ENCODE assay signal across 8 cellular contexts in the genomic region with DNA sequence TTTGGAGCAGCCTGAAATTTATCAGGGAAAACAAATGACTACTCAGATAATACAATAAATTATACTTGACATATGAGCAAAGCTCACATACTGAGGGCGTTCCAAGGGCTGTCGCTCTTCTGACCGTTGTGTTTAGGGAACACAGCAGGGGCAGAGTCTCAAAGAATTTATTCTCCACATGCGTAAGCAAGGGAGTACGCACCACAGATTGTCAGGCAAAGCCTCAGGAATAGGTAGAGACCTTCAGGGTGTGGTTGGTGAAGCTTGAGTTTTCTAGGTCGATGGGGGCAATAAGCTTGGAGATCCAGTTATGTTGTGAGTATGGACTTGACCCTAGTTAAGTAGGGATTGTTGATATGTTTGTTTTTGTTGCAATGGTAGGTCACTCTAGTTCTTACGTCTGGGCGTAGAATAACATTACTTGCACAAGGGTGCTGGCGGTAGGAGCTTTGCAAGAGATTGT. TPM values are rescaled to one million over a fixed set of nuclear protein-coding genes. Genes with fewer than 3 reads are reported as not detected.
DNase-seq lines count a peak whose midpoint lies in the region; ATAC-seq and TF ChIP-seq lines count a peak whose summit lies in the region.

No MANE protein-coding gene starts in this region.

- no TSS peak for BruUV-seq in Panc1 (replicated peaks; lab: Mats Ljungman, UMichigan)

- peak overlapping the region; percentile 66 for H3K9ac ChIP-seq in muscle layer of colon (ENCODE audit: low read length)

- no peak for TF ChIP-seq CTCF in Panc1 (IDR thresholded peaks at IDR 0.05)

- H3K36me3 ChIP-seq in Panc1 (ENCODE audit: control insufficient read depth, insufficient read depth, low read length) (no peaks in the 10 kb centered on the region; the same call in 1 of the 2 replicates), ectodermal cell (ENCODE audit: control insufficient read depth, insufficient read depth, low read length) (no peaks in the 10 kb centered on the region), muscle layer of colon (ENCODE audit: insufficient read depth, low read length) (no peaks in the 10 kb centered on the region)

- H3K4me3 ChIP-seq in Panc1 (ENCODE audit: low read depth in 2 of 2, low read length in 2 of 2) (peak overlapping the region; percentile 72 to 92), ectodermal cell (ENCODE audit: insufficient read depth, low read depth, low read length) (peak overlapping the region; percentile 83), muscle layer of colon (ENCODE audit: low read depth in 1 of 2, low read length in 2 of 2) (peak overlapping the region; percentile 53 to 95)

- CTCF ChIA-PET in Panc1 (lab: Charles Lee), result interaction anchor here (0.5 to 0.8 kb wide), 2 partner anchors 37 to 113 kb away, joined by 3 to 4 read pairs; no protein-coding TSS in a partner anchor

- 60% methylated on average over 9 of the region's 9 CpGs for whole genome bisulfite sequencing in ectodermal cell, 2 experiments

- H3K27me3 ChIP-seq in Panc1 (ENCODE audit: control insufficient read depth, insufficient read depth, low read length) (no peaks in the 10 kb centered on the region), ectodermal cell (ENCODE audit: control insufficient read depth, insufficient read depth, low read length, poor library complexity, severe bottlenecking) (peaks cover 15% of the 10 kb centered on the region), muscle layer of colon (ENCODE audit: control insufficient read depth in 1 of 2, insufficient read depth in 2 of 2, low read length in 2 of 2) (no peaks in the 10 kb centered on the region)

- intact Hi-C loops in Panc1 (cut with micrococcal nuclease; ENCODE audit: unreplicated experiment), result no loop called here

- peak; percentile 35 for DNase-seq in NCI-H510A treated with DMSO at 0.1 percent for 48 hours (lab: John Stamatoyannopoulos, UW)
- no peak for DNase-seq in NCI-H510A (lab: John Stamatoyannopoulos, UW)
- no peak for DNase-seq in Panc1 (ENCODE audit: low read depth, low spot score)
- DNase-seq in SHP77 treated with DMSO at 0.1 percent for 48 hours (lab: John Stamatoyannopoulos, UW), result no peak
- DNase-seq in cortex of kidney (lab: John Stamatoyannopoulos, UW), result no peak
- DNase-seq in MV-4-11 (lab: John Stamatoyannopoulos, UW), result no peak

- in situ Hi-C loops in Panc1 (cut with HindIII; ENCODE audit: low pct_unique_long_range_greater_than_20kb, low sequenced_read_pairs), result no loop called here

- H3K27ac ChIP-seq in Panc1 (ENCODE audit: low read length), result peak overlapping the region; percentile 86
- no peak overlapping the region for H3K27ac ChIP-seq in ectodermal cell (ENCODE audit: insufficient read depth, low read depth, low read length, poor library complexity, severe bottlenecking)
- H3K27ac ChIP-seq in muscle layer of colon (ENCODE audit: low read depth, low read length), result peak overlapping the region; percentile 83

- POLR2A ChIA-PET in Panc1 (lab: Charles Lee), result interaction anchor here (0.6 kb wide), 1 partner anchor 9 kb away, joined by 6 read pairs; no protein-coding TSS in a partner anchor

- H3K4me1 ChIP-seq in Panc1 (ENCODE audit: control insufficient read depth, insufficient read depth, low read length) (peaks cover 23% of the 10 kb centered on the region), ectodermal cell (ENCODE audit: control insufficient read depth, insufficient read depth, low read length) (no peaks in the 10 kb centered on the region), muscle layer of colon (ENCODE audit: insufficient read depth, low read length) (peaks cover 35% of the 10 kb centered on the region)

- H3K9me3 ChIP-seq in Panc1 (ENCODE audit: control insufficient read depth, insufficient read depth, low read depth, low read length) (no peaks in the 10 kb centered on the region), ectodermal cell (ENCODE audit: control insufficient read depth, low read length) (no peaks in the 10 kb centered on the region), muscle layer of colon (ENCODE audit: low read length) (no peaks in the 10 kb centered on the region)

- no peak; the same call in 1 of the 2 replicates for ATAC-seq in Panc1

RNA-seq across cellular contexts. Expression of gene ACAT1, which starts 0.8 kb away (rescaled TPM):
- total RNA-seq in Panc1 (2021; ENCODE audit: unreplicated experiment), result 97.5 TPM
- 75.3 TPM for polyA plus RNA-seq in Panc1 (2012; ENCODE audit: insufficient read length)
- polyA plus RNA-seq in ectodermal cell (2013, experiment 1 of 4), result 27.0 TPM
- polyA plus RNA-seq in ectodermal cell (2013, experiment 2 of 4), result 26.2 TPM
- polyA plus RNA-seq in ectodermal cell (2013, experiment 3 of 4), result 23.2 TPM
- 22.9 TPM for polyA plus RNA-seq in ectodermal cell (2013, experiment 4 of 4)
